Comparison of ENCODE assay signal across 15 cellular contexts in genomic region chr22:34115722-34116121, GRCh38.
DNase-seq lines count a peak whose midpoint lies in the region; ATAC-seq lines count a peak whose summit lies in the region.
"Had no signal": no experiment of that assay in that cellular context is flagged by ENCODE, and none has a peak within 500 bp of the region (broad histone marks: within the 10 kb centered on the region; RNA-seq: fewer than 3 reads in every experiment).

No MANE protein-coding gene starts in this region.

- ATAC-seq in left lobe of liver (peak; percentile 88), GM18498 (IDR thresholded peaks at IDR 0.05; ENCODE audit: unreplicated experiment) (no peak), HG02588 (IDR thresholded peaks at IDR 0.05; ENCODE audit: unreplicated experiment) (no peak)
- ATAC-seq: CD8-positive, alpha-beta T cell; GM23338; HCT116 had no signal

- H3K36me3 ChIP-seq in duodenal mucosa (ENCODE audit: control insufficient read depth in 1 of 2, insufficient read depth in 2 of 2, low read length in 2 of 2) (no peaks in the 10 kb centered on the region), muscle layer of duodenum (ENCODE audit: control insufficient read depth in 1 of 2, insufficient read depth in 2 of 2, low read length in 2 of 2) (no peaks in the 10 kb centered on the region)
- H3K36me3 ChIP-seq: BLaER1 treated with 17β-estradiol and CSF1 and Interleukin-3, amounts not matched to agents 10 nM and 100 nM had no signal

- H3K4me3 ChIP-seq in duodenal mucosa (ENCODE audit: low read depth in 1 of 2, low read length in 2 of 2) (peak overlapping the region in 1 of 2 donors; percentile 7), muscle layer of duodenum (ENCODE audit: low read depth in 1 of 2, low read length in 2 of 2) (no peak overlapping the region)
- H3K4me3 ChIP-seq: BLaER1 treated with 17β-estradiol and CSF1 and Interleukin-3, amounts not matched to agents 10 nM and 100 nM; GM23338 had no signal

- H3K4me1 ChIP-seq in duodenal mucosa (ENCODE audit: control insufficient read depth in 1 of 2, insufficient read depth in 2 of 2, low read length in 2 of 2), result peaks cover 14 to 19% of the 10 kb centered on the region in 2 donors
- H3K4me1 ChIP-seq in muscle layer of duodenum (ENCODE audit: control insufficient read depth in 1 of 2, insufficient read depth in 2 of 2, low read length in 2 of 2), result no peaks in the 10 kb centered on the region

- H3K27me3 ChIP-seq in duodenal mucosa (ENCODE audit: control insufficient read depth in 1 of 2, insufficient read depth in 2 of 2, low read length in 2 of 2) (no peaks in the 10 kb centered on the region), muscle layer of duodenum (ENCODE audit: low read depth, low read length) (no peaks in the 10 kb centered on the region)
- H3K27me3 ChIP-seq: BLaER1 treated with 17β-estradiol and CSF1 and Interleukin-3, amounts not matched to agents 10 nM and 100 nM had no signal

- H3K9ac ChIP-seq in duodenal mucosa (ENCODE audit: low read depth in 1 of 2, low read length in 2 of 2), result peak overlapping the region in 1 of 2 donors; percentile 24
- H3K9ac ChIP-seq: BLaER1 treated with 17β-estradiol and CSF1 and Interleukin-3, amounts not matched to agents 10 nM and 100 nM had no signal

- DNase-seq in LoVo (ENCODE audit: low spot score) (peak; percentile 43), left lobe of liver (ENCODE audit: low spot score) (no peak), NOMO-1 (lab: John Stamatoyannopoulos, UW; ENCODE audit: unreplicated experiment in 2 of 2) (no peak), NCI-H1048 (lab: John Stamatoyannopoulos, UW) (no peak)
- DNase-seq: Calu3; CD8-positive, alpha-beta T cell; DMS79 treated with DMSO at 0.1 percent for 48 hours; GF-D8 had no signal

- peak overlapping the region; percentile 34 for H3K27ac ChIP-seq in duodenal mucosa (ENCODE audit: low read depth, low read length)
- peak overlapping the region; percentile 46 for H3K27ac ChIP-seq in muscle layer of duodenum (ENCODE audit: low read length)
- H3K27ac ChIP-seq: BLaER1 treated with 17β-estradiol and CSF1 and Interleukin-3, amounts not matched to agents 10 nM and 100 nM had no signal

- H3K9me3 ChIP-seq in duodenal mucosa (ENCODE audit: control insufficient read depth in 1 of 2, low read length in 2 of 2) (no peaks in the 10 kb centered on the region), muscle layer of duodenum (ENCODE audit: control insufficient read depth in 1 of 2, low read length in 2 of 2) (no peaks in the 10 kb centered on the region)
